ENCODE assay signal across 8 cellular contexts in the genomic region with DNA sequence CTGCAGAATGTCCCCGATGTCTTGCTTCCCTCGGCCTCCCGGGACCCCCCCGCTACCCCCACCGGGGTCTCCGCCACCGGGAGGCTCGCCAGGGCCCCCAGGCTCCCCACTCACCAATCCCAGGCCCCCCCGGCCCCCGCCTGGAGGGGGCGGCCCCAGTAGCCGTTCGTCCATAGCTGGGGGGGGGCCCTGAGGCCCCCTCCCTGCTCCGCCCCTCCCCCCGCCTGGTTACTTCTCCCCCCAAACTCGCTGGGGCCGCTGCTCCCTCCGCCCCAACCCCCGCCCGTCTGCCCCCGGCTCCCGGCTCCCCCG. TPM values are rescaled to one million over a fixed set of nuclear protein-coding genes. Genes with fewer than 3 reads are reported as not detected.
A peak's percentile ranks its signal among the peaks of the same experiment; 100 is the strongest.
DNase-seq lines count a peak whose midpoint lies in the region; ATAC-seq, FAIRE-seq and TF ChIP-seq lines count a peak whose summit lies in the region.

No MANE protein-coding gene starts in this region.

- RAD21 ChIA-PET in GM12878 (lab: Charles Lee; ENCODE audit: unreplicated experiment), result interaction anchor here (1.0 to 1.6 kb wide), 2 partner anchors 11 to 12 kb away, joined by 5 to 6 read pairs; no protein-coding TSS in a partner anchor

- no peaks in the 10 kb centered on the region for H3K27me3 ChIP-seq in Karpas-422 (ENCODE audit: low read length)
- H3K27me3 ChIP-seq in GM12878 (replicated peaks in 1 of 2; ENCODE audit: control insufficient read depth in 2 of 2, insufficient read depth in 2 of 2, low read length in 1 of 2), result no peaks in the 10 kb centered on the region
- H3K27me3 ChIP-seq in suprapubic skin, result no peaks in the 10 kb centered on the region

- intact Hi-C loops in GM12878 (cut with micrococcal nuclease; ENCODE audit: unreplicated experiment), result loop anchor here (1.0 to 2.0 kb wide), 2 partner anchors 13 to 59 kb away; a partner anchor contains a TSS

- no TSS peak for BruUV-seq in GM12878 (replicated peaks; lab: Mats Ljungman, UMichigan)

- TF ChIP-seq EP300 in GM12878 (IDR thresholded peaks at IDR 0.05; ENCODE audit: borderline replicate concordance in 1 of 2, control insufficient read depth in 1 of 2, low read depth in 2 of 2, low read length in 2 of 2) (no peak), suprapubic skin (IDR thresholded peaks at IDR 0.05) (no peak)

- H3K79me2 ChIP-seq in Karpas-422 (ENCODE audit: low read length), result peaks cover 47% of the 10 kb centered on the region
- H3K79me2 ChIP-seq in GM12878 (ENCODE audit: control insufficient read depth, insufficient read depth, low read length), result peaks cover 57% of the 10 kb centered on the region

- H3K36me3 ChIP-seq in Karpas-422 (ENCODE audit: insufficient read depth, low read length) (0 out of 2 replicates have a peak, but pooled peaks cover 2% of the 10 kb centered on the region), GM12878 (ENCODE audit: control insufficient read depth in 2 of 2, insufficient read depth in 2 of 2, low read length in 1 of 2) (peaks cover 0 to 6% of the 10 kb centered on the region in 2 experiments; a peak in 3 of 4 replicates), suprapubic skin (peaks cover 21% of the 10 kb centered on the region)

- H4K20me1 ChIP-seq in Karpas-422 (ENCODE audit: insufficient read depth, low read depth, low read length) (no peaks in the 10 kb centered on the region), GM12878 (ENCODE audit: control insufficient read depth, insufficient read depth) (no peaks in the 10 kb centered on the region)

- ATAC-seq in GM12878, result no peak
- peak; percentile 4 for ATAC-seq in left lobe of liver
- ATAC-seq in GM18519 (IDR thresholded peaks at IDR 0.05; ENCODE audit: low FRiP score, unreplicated experiment), result no peak

- H3K4me1 ChIP-seq in Karpas-422 (ENCODE audit: low read length), result peaks cover 74% of the 10 kb centered on the region
- peaks cover 36% of the 10 kb centered on the region for H3K4me1 ChIP-seq in GM12878 (ENCODE audit: control insufficient read depth, insufficient read depth, low read length)
- H3K4me1 ChIP-seq in suprapubic skin, result peaks cover 74% of the 10 kb centered on the region

- in situ Hi-C loops in GM12878 (cut with MboI), result no loop called here

- H3K27ac ChIP-seq in Karpas-422 (ENCODE audit: low read length) (peak overlapping the region; percentile 87), GM12878 (ENCODE audit: control insufficient read depth, insufficient read depth) (peak overlapping the region; percentile 100), suprapubic skin (peak overlapping the region; percentile 89)

- H3K9ac ChIP-seq in Karpas-422 (ENCODE audit: low read length) (peak overlapping the region; percentile 95), GM12878 (ENCODE audit: control insufficient read depth, insufficient read depth, low read length) (peak overlapping the region; percentile 99)

- CTCF ChIA-PET in GM12878 (lab: Yijun Ruan, JAX), result no interaction called here

- WGBS in GM12878 (ENCODE audit: insufficient coverage, insufficient replicate concordance, low lambda C conversion rate, missing lambda C conversion rate), result 0% methylated on average over 3 of the region's 23 CpGs
- WGBS in suprapubic skin, result no CpG with 5 or more reads among the region's 23 CpGs

- POLR2A ChIA-PET in GM12878 (lab: Charles Lee), result interaction anchor here (0.6 to 7.0 kb wide), 6 partner anchors 11 to 956 kb away, joined by 3 to 123 read pairs (median 4); a partner anchor contains a TSS

- SMC1A ChIA-PET in GM12878 (lab: Charles Lee; ENCODE audit: uncharacterized antibody, unreplicated experiment), result interaction anchor here (4.2 to 4.3 kb wide), 2 partner anchors 12 to 60 kb away, joined by 24 to 41 read pairs; a partner anchor contains a TSS

- TF ChIP-seq CTCF in GM12878 (IDR thresholded peaks at IDR 0.05 in 2 of 3, conservative IDR thresholded peaks at IDR 0.05 in 1 of 3; ENCODE audit: control insufficient read depth in 2 of 3, extremely low read depth in 1 of 3, insufficient read depth in 1 of 3, low read depth in 3 of 3, low read length in 3 of 3) (no peak), suprapubic skin (IDR thresholded peaks at IDR 0.05) (no peak)

- H2AFZ ChIP-seq in Karpas-422 (ENCODE audit: low read length), result no peak overlapping the region
- no peak overlapping the region for H2AFZ ChIP-seq in GM12878 (ENCODE audit: control insufficient read depth, low read depth, low read length)

- no peak for TF ChIP-seq RAD21 in GM12878 (IDR thresholded peaks at IDR 0.05; ENCODE audit: insufficient read depth, low read depth, low read length)

- no peaks in the 10 kb centered on the region for H3K9me3 ChIP-seq in Karpas-422 (ENCODE audit: low read length)
- no peaks in the 10 kb centered on the region for H3K9me3 ChIP-seq in GM12878 (replicated peaks; ENCODE audit: control insufficient read depth, insufficient read depth, low read length)
- H3K9me3 ChIP-seq in suprapubic skin, result no peaks in the 10 kb centered on the region

- no peak for FAIRE-seq in GM12878 (lab: Jason Lieb, UNC)

- TF ChIP-seq POLR2A in GM12878 (IDR thresholded peaks at IDR 0.05; ENCODE audit: low read depth, low read length) (no peak), suprapubic skin (IDR thresholded peaks at IDR 0.05) (no peak)

- no peaks in the 10 kb centered on the region for H3K9me2 ChIP-seq in Karpas-422 (replicated peaks; ENCODE audit: insufficient read depth, low read length)

- peak overlapping the region; percentile 87 for H3K4me2 ChIP-seq in Karpas-422 (ENCODE audit: low read depth, low read length, poor library complexity, severe bottlenecking)
- H3K4me2 ChIP-seq in GM12878 (ENCODE audit: control insufficient read depth, insufficient read depth), result peak overlapping the region; percentile 93; the same call in 1 of the 2 replicates

- H3K4me3 ChIP-seq in Karpas-422 (ENCODE audit: low read length) (peak overlapping the region; percentile 82), GM12878 (peak overlapping the region; percentile 90), suprapubic skin (peak overlapping the region; percentile 61)

- no peak for DNase-seq in Karpas-422
- DNase-seq in GM12878 (ENCODE audit: low read depth, low spot score), result no peak
- DNase-seq in left lobe of liver (ENCODE audit: low spot score), result no peak
- DNase-seq in suprapubic skin (ENCODE audit: low spot score in 2 of 2), result no peak
- DNase-seq in Kasumi-1 (lab: John Stamatoyannopoulos, UW), result no peak
- DNase-seq in stimulated activated CD4-positive, alpha-beta T cell treated with anti-CD3 and anti-CD28 coated beads, Interleukin-2, amount 100 ng/mL, for 24 hours, result no peak
- no peak for DNase-seq in effector CD4-positive, alpha-beta T cell

RNA-seq across cellular contexts. Expression of a gene that starts 0.3 kb away (rescaled TPM):
- total RNA-seq in Karpas-422 (2014; rRNA removed; shearing (Covaris generic); ENCODE audit: low replicate concordance), result 51.7 and 84.0 TPM in 2 replicates
- total RNA-seq in GM12878 (2013; cell fraction: nucleolus; rRNA removed), result 67.7 and 72.9 TPM in 2 replicates
- total RNA-seq in GM12878 (2014; rRNA removed) (19.3 and 20.8 TPM in 2 replicates), GM12878 (2014; rRNA removed; fragmentation: Illumina TruSeq; extraction: Trizol) (20.3 and 21.8 TPM in 2 replicates), GM12878 (2021) (59.6 and 66.5 TPM in 2 replicates), left lobe of liver (26.7 TPM), suprapubic skin (10 to 100 TPM; 51.0 to 84.7 (median 63.8) TPM)
- polyA plus RNA-seq in GM12878 (2011; ENCODE audit: low read depth), result 27.4 TPM
- polyA plus RNA-seq in GM12878 (2011; rRNA removed) (35.7 and 48.8 TPM in 2 replicates), GM12878 (2014; fragmentation: Illumina TruSeq; extraction: Trizol) (50.7 and 50.9 TPM in 2 replicates), GM12878 (2014; fragmentation: Nextera tagmentation; extraction: Ambion mirVana) (1 to 10 TPM in 1 of 2 experiments, under 1 TPM in 1; 0.84 to 1.2 TPM), GM12878 (2014; rRNA removed) (58.0 and 73.3 TPM in 2 replicates), GM12878 (2016; fragmentation: Nextera tagmentation; extraction: Ambion mirVana) (1 to 10 TPM; 2.7 to 3.7 TPM)
- polyA plus RNA-seq in GM12878 (2011; cell fraction: cytosol; rRNA removed), result 45.8 and 53.2 TPM in 2 replicates
- polyA plus RNA-seq in GM12878 (2011; cell fraction: nucleus; rRNA removed), result 222 and 225 TPM in 2 replicates
- polyA plus RNA-seq in GM12878 (2012), result 55.9 and 61.7 TPM in 2 replicates
- polyA minus RNA-seq in GM12878 (2011; rRNA and poly(A)+ RNA removed), result 34.2 and 47.6 TPM in 2 replicates
- 16.5 and 16.6 TPM in 2 replicates for polyA minus RNA-seq in GM12878 (2011; cell fraction: cytosol; rRNA and poly(A)+ RNA removed)
- 38.8 and 73.5 TPM in 2 replicates for polyA minus RNA-seq in GM12878 (2011; cell fraction: nucleus; rRNA and poly(A)+ RNA removed)

RNA-seq across cellular contexts. Expression of a gene that starts 2.7 kb away (rescaled TPM):
- 66.5 and 85.9 TPM in 2 replicates for total RNA-seq in Karpas-422 (2014; rRNA removed; shearing (Covaris generic); ENCODE audit: low replicate concordance)
- total RNA-seq in GM12878 (2013; cell fraction: nucleolus; rRNA removed), result 21.0 and 22.1 TPM in 2 replicates
- total RNA-seq in GM12878 (2014; rRNA removed) (117 and 133 TPM in 2 replicates), GM12878 (2014; rRNA removed; fragmentation: Illumina TruSeq; extraction: Trizol) (63.7 and 71.6 TPM in 2 replicates), GM12878 (2021) (131 TPM in 2 replicates), left lobe of liver (5.1 TPM), suprapubic skin (1 to 10 TPM; 4.8 to 5.5 (median 5.1) TPM)
- 120 TPM for polyA plus RNA-seq in GM12878 (2011; ENCODE audit: low read depth)
- polyA plus RNA-seq in GM12878 (2011; rRNA removed) (65.3 and 131 TPM in 2 replicates), GM12878 (2014; fragmentation: Illumina TruSeq; extraction: Trizol) (60.2 and 104 TPM in 2 replicates), GM12878 (2014; fragmentation: Nextera tagmentation; extraction: Ambion mirVana) (10 to 100 TPM; 22.0 to 61.9 TPM), GM12878 (2014; rRNA removed) (112 and 144 TPM in 2 replicates), GM12878 (2016; fragmentation: Nextera tagmentation; extraction: Ambion mirVana) (100 to 1,000 TPM; 114 to 137 TPM)
- polyA plus RNA-seq in GM12878 (2011; cell fraction: cytosol; rRNA removed), result 140 and 143 TPM in 2 replicates
- 108 and 123 TPM in 2 replicates for polyA plus RNA-seq in GM12878 (2011; cell fraction: nucleus; rRNA removed)
- polyA plus RNA-seq in GM12878 (2012), result 181 and 192 TPM in 2 replicates
- polyA minus RNA-seq in GM12878 (2011; rRNA and poly(A)+ RNA removed), result 41.2 and 68.6 TPM in 2 replicates
- 38.2 and 43.9 TPM in 2 replicates for polyA minus RNA-seq in GM12878 (2011; cell fraction: cytosol; rRNA and poly(A)+ RNA removed)
- 14.0 and 23.9 TPM in 2 replicates for polyA minus RNA-seq in GM12878 (2011; cell fraction: nucleus; rRNA and poly(A)+ RNA removed)

RNA-seq across cellular contexts. Expression of a gene that starts 5.6 kb away (rescaled TPM):
- 9.0 and 9.2 TPM in 2 replicates for total RNA-seq in Karpas-422 (2014; rRNA removed; shearing (Covaris generic); ENCODE audit: low replicate concordance)
- 4.1 and 5.9 TPM in 2 replicates for total RNA-seq in GM12878 (2013; cell fraction: nucleolus; rRNA removed)
- total RNA-seq in GM12878 (2014; rRNA removed) (2.9 and 3.7 TPM in 2 replicates), GM12878 (2014; rRNA removed; fragmentation: Illumina TruSeq; extraction: Trizol) (3.1 and 3.8 TPM in 2 replicates), GM12878 (2021) (15.4 and 15.7 TPM in 2 replicates), left lobe of liver (6.0 TPM), suprapubic skin (1 to 10 TPM in 3 of 4 donors, not detected in 1; 1.5 to 9.9 (median 4.8) TPM)
- 6.5 TPM for polyA plus RNA-seq in GM12878 (2011; ENCODE audit: low read depth)
- polyA plus RNA-seq in GM12878 (2011; rRNA removed) (8.7 and 9.1 TPM in 2 replicates), GM12878 (2014; fragmentation: Illumina TruSeq; extraction: Trizol) (6.1 and 9.6 TPM in 2 replicates), GM12878 (2014; fragmentation: Nextera tagmentation; extraction: Ambion mirVana) (1 to 10 TPM; 1.1 to 3.9 TPM), GM12878 (2014; rRNA removed) (14.5 and 18.2 TPM in 2 replicates), GM12878 (2016; fragmentation: Nextera tagmentation; extraction: Ambion mirVana) (1 to 10 TPM; 2.2 to 3.0 TPM)
- polyA plus RNA-seq in GM12878 (2011; cell fraction: cytosol; rRNA removed), result 6.3 and 8.2 TPM in 2 replicates
- 129 and 144 TPM in 2 replicates for polyA plus RNA-seq in GM12878 (2011; cell fraction: nucleus; rRNA removed)
- polyA plus RNA-seq in GM12878 (2012), result 14.9 and 23.7 TPM in 2 replicates
- 1.0 and 4.2 TPM in 2 replicates for polyA minus RNA-seq in GM12878 (2011; rRNA and poly(A)+ RNA removed)
- 1.9 TPM in 1 of 2 replicates, not detected in the other for polyA minus RNA-seq in GM12878 (2011; cell fraction: cytosol; rRNA and poly(A)+ RNA removed)
- 7.3 and 12.3 TPM in 2 replicates for polyA minus RNA-seq in GM12878 (2011; cell fraction: nucleus; rRNA and poly(A)+ RNA removed)

RNA-seq across cellular contexts. Expression of a gene that starts 11.5 kb away (rescaled TPM):
- total RNA-seq in Karpas-422 (2014; rRNA removed; shearing (Covaris generic); ENCODE audit: low replicate concordance), result 73.5 and 78.5 TPM in 2 replicates
- total RNA-seq in GM12878 (2013; cell fraction: nucleolus; rRNA removed), result 10.6 and 11.0 TPM in 2 replicates
- total RNA-seq in GM12878 (2014; rRNA removed) (51.6 and 61.4 TPM in 2 replicates), GM12878 (2014; rRNA removed; fragmentation: Illumina TruSeq; extraction: Trizol) (42.2 and 42.4 TPM in 2 replicates), GM12878 (2021) (51.6 and 52.1 TPM in 2 replicates), left lobe of liver (57.3 TPM), suprapubic skin (10 to 100 TPM; 55.7 to 73.0 (median 63.4) TPM)
- polyA plus RNA-seq in GM12878 (2011; ENCODE audit: low read depth), result 40.6 TPM
- polyA plus RNA-seq in GM12878 (2011; rRNA removed) (75.2 and 75.6 TPM in 2 replicates), GM12878 (2014; fragmentation: Illumina TruSeq; extraction: Trizol) (74.1 and 82.8 TPM in 2 replicates), GM12878 (2014; fragmentation: Nextera tagmentation; extraction: Ambion mirVana) (10 to 100 TPM; 31.4 to 42.0 TPM), GM12878 (2014; rRNA removed) (72.6 and 74.1 TPM in 2 replicates), GM12878 (2016; fragmentation: Nextera tagmentation; extraction: Ambion mirVana) (100 to 1,000 TPM; 105 to 114 TPM)
- polyA plus RNA-seq in GM12878 (2011; cell fraction: cytosol; rRNA removed), result 79.5 and 101 TPM in 2 replicates
- polyA plus RNA-seq in GM12878 (2011; cell fraction: nucleus; rRNA removed), result 32.7 and 35.4 TPM in 2 replicates
- polyA plus RNA-seq in GM12878 (2012), result 79.1 and 158 TPM in 2 replicates
- polyA minus RNA-seq in GM12878 (2011; rRNA and poly(A)+ RNA removed), result 20.0 and 32.1 TPM in 2 replicates
- polyA minus RNA-seq in GM12878 (2011; cell fraction: cytosol; rRNA and poly(A)+ RNA removed), result 12.3 and 12.8 TPM in 2 replicates
- polyA minus RNA-seq in GM12878 (2011; cell fraction: nucleus; rRNA and poly(A)+ RNA removed), result 7.6 and 8.6 TPM in 2 replicates

RNA-seq across cellular contexts. Expression of a gene that starts 13.8 kb away (rescaled TPM):
- total RNA-seq in Karpas-422 (2014; rRNA removed; shearing (Covaris generic); ENCODE audit: low replicate concordance), result 54.8 and 74.5 TPM in 2 replicates
- total RNA-seq in GM12878 (2013; cell fraction: nucleolus; rRNA removed), result 7.0 and 10.2 TPM in 2 replicates
- 31.5 and 36.2 TPM in 2 replicates for total RNA-seq in GM12878 (2014; rRNA removed)
- 14.0 and 15.7 TPM in 2 replicates for total RNA-seq in GM12878 (2014; rRNA removed; fragmentation: Illumina TruSeq; extraction: Trizol)
- total RNA-seq in GM12878 (2021), result 31.5 and 34.7 TPM in 2 replicates
- 16.7 TPM for polyA plus RNA-seq in GM12878 (2011; ENCODE audit: low read depth)
- polyA plus RNA-seq in GM12878 (2011; rRNA removed), result 10.5 and 26.8 TPM in 2 replicates
- polyA plus RNA-seq in GM12878 (2011; cell fraction: cytosol; rRNA removed), result 51.9 and 54.0 TPM in 2 replicates
- 27.4 and 30.3 TPM in 2 replicates for polyA plus RNA-seq in GM12878 (2011; cell fraction: nucleus; rRNA removed)
- polyA plus RNA-seq in GM12878 (2012), result 29.8 and 32.6 TPM in 2 replicates
- 33.3 and 39.5 TPM in 2 replicates for polyA plus RNA-seq in GM12878 (2014; fragmentation: Illumina TruSeq; extraction: Trizol)
- 10 to 100 TPM; 13.9 to 15.3 TPM for polyA plus RNA-seq in GM12878 (2014; fragmentation: Nextera tagmentation; extraction: Ambion mirVana)
- 29.2 and 32.0 TPM in 2 replicates for polyA plus RNA-seq in GM12878 (2014; rRNA removed)
- polyA plus RNA-seq in GM12878 (2016; fragmentation: Nextera tagmentation; extraction: Ambion mirVana), result 10 to 100 TPM; 18.1 to 22.5 TPM
- 34.8 and 50.3 TPM in 2 replicates for polyA minus RNA-seq in GM12878 (2011; rRNA and poly(A)+ RNA removed)
- polyA minus RNA-seq in GM12878 (2011; cell fraction: cytosol; rRNA and poly(A)+ RNA removed), result 17.4 and 18.2 TPM in 2 replicates
- polyA minus RNA-seq in GM12878 (2011; cell fraction: nucleus; rRNA and poly(A)+ RNA removed), result 6.6 and 11.3 TPM in 2 replicates
- 32.4 TPM for total RNA-seq in left lobe of liver
- 10 to 100 TPM; 30.4 to 68.9 (median 42.6) TPM for total RNA-seq in suprapubic skin
